In the genomic region with DNA sequence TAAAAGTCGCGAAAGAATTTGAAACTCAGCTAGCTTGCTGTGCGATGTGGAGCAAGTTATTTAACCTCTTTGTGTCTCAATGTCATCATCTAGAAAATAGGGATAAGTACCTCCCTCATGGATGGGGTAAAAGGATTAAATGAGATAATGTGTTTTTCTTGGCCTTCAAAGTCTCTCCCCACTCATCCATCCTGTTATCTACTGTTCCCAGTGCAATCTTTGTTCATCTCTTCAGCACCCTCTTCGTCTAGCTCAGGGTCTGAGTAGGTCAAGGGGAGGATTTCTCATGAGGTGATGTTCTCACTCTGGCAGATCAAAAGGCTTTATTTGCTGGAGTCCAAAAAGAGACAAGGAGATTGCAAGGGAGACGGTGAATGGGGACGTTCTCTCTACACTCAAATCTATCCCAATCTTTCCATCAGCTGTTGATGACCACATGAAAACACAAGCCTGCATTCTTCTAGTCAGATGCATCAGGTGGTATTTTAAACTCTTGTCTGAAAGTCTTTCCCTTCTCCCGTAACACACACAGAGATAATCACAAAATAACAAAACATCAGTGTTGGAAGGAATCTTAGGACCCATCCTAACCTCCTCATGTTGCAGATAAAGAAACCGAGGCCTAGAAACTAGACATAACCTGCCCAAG, we compare ENCODE assay signal across 1 cellular context.
TF ChIP-seq lines count a peak whose summit lies in the region.

No MANE protein-coding gene starts in this region.

TF ChIP-seq in WTC11, 78 proteins besides CTCF, POLR2A, EP300 and RAD21 (continued from another document):
- TF ChIP-seq FOXP4 (CRISPR knock-in tag; IDR thresholded peaks at IDR 0.05) (no peak), TEAD4 (CRISPR knock-in tag; IDR thresholded peaks at IDR 0.05) (no peak), HMGA2 (CRISPR knock-in tag; IDR thresholded peaks at IDR 0.05) (no peak), TCF7 (CRISPR knock-in tag; IDR thresholded peaks at IDR 0.05; ENCODE audit: low read depth) (no peak), ELF4 (CRISPR knock-in tag; IDR thresholded peaks at IDR 0.05; ENCODE audit: low read depth) (no peak), HMGXB4 (CRISPR knock-in tag; IDR thresholded peaks at IDR 0.05) (no peak), FOXK1 (CRISPR knock-in tag; IDR thresholded peaks at IDR 0.05) (no peak), FOXP1 (CRISPR knock-in tag; IDR thresholded peaks at IDR 0.05; ENCODE audit: borderline replicate concordance) (no peak), USF2 (CRISPR knock-in tag; IDR thresholded peaks at IDR 0.05) (no peak), ETV6 (CRISPR knock-in tag; IDR thresholded peaks at IDR 0.05) (no peak), SMAD4 (CRISPR knock-in tag; IDR thresholded peaks at IDR 0.05) (no peak), ZNF232 (CRISPR knock-in tag; IDR thresholded peaks at IDR 0.05) (no peak), SMAD3 (CRISPR knock-in tag; IDR thresholded peaks at IDR 0.05; ENCODE audit: borderline replicate concordance) (no peak), MLX (CRISPR knock-in tag; IDR thresholded peaks at IDR 0.05) (no peak)
- TF ChIP-seq, protein P1, sequence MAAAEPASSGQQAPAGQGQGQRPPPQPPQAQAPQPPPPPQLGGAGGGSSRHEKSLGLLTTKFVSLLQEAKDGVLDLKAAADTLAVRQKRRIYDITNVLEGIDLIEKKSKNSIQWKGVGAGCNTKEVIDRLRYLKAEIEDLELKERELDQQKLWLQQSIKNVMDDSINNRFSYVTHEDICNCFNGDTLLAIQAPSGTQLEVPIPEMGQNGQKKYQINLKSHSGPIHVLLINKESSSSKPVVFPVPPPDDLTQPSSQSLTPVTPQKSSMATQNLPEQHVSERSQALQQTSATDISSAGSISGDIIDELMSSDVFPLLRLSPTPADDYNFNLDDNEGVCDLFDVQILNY (CRISPR knock-in tag; IDR thresholded peaks at IDR 0.05): no peak
- TF ChIP-seq, protein P2, sequence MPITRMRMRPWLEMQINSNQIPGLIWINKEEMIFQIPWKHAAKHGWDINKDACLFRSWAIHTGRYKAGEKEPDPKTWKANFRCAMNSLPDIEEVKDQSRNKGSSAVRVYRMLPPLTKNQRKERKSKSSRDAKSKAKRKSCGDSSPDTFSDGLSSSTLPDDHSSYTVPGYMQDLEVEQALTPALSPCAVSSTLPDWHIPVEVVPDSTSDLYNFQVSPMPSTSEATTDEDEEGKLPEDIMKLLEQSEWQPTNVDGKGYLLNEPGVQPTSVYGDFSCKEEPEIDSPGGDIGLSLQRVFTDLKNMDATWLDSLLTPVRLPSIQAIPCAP (CRISPR knock-in tag; IDR thresholded peaks at IDR 0.05): no peak
